Comparison of ENCODE assay signal across 11 cellular contexts in genomic region chr6:116695398-116695797, GRCh38. TPM values are rescaled to one million over a fixed set of nuclear protein-coding genes. Genes with fewer than 3 reads are reported as not detected.
A peak's percentile ranks its signal among the peaks of the same experiment; 100 is the strongest.
DNase-seq lines count a peak whose midpoint lies in the region; ATAC-seq and TF ChIP-seq lines count a peak whose summit lies in the region.
"Had no signal": no experiment of that assay in that cellular context is flagged by ENCODE, and none has a peak within 500 bp of the region (broad histone marks: within the 10 kb centered on the region; RNA-seq: fewer than 3 reads in every experiment).

No MANE protein-coding gene starts in this region.

- H3K4me3 ChIP-seq in colonic mucosa: no peak overlapping the region
- H3K4me3 ChIP-seq in lower leg skin (ENCODE audit: low read depth, poor library complexity, severe bottlenecking): no peak overlapping the region
- H3K4me3 ChIP-seq in dorsolateral prefrontal cortex: no peak overlapping the region

- ATAC-seq in GM19463 (IDR thresholded peaks at IDR 0.05; ENCODE audit: unreplicated experiment) (peak; percentile 87), HG03103 (IDR thresholded peaks at IDR 0.05; ENCODE audit: low read depth, unreplicated experiment) (peak; percentile 81)
- ATAC-seq in effector memory CD8-positive, alpha-beta T cell (replicated peaks): peak; percentile 97
- ATAC-seq: left cardiac atrium had no signal

- no peak for TF ChIP-seq POLR2A in lower leg skin (IDR thresholded peaks at IDR 0.05)

- in situ Hi-C loops in GM13977 (cut with MboI; ENCODE audit: low pct_unique_long_range_greater_than_20kb, low sequenced_read_pairs, unreplicated experiment): no loop called here

- TF ChIP-seq CTCF in GM13977 (IDR thresholded peaks at IDR 0.05; ENCODE audit: extremely low read depth, insufficient read depth, missing control alignments) (no peak), colonic mucosa (IDR thresholded peaks at IDR 0.05) (no peak), lower leg skin (IDR thresholded peaks at IDR 0.05) (no peak), dorsolateral prefrontal cortex (IDR thresholded peaks at IDR 0.05 in 54 of 56, conservative IDR thresholded peaks at IDR 0.05 in 2 of 56; ENCODE audit: low read depth in 1 of 56, partially characterized antibody in 56 of 56) (no peak)

- intact Hi-C loops in colonic mucosa (cut with DNase I) (no loop called here), lower leg skin (cut with DNase I; ENCODE audit: low total_unique reads) (no loop called here), dorsolateral prefrontal cortex (cut with DNase I) (no loop called here)

- H3K9ac ChIP-seq in colonic mucosa (ENCODE audit: low read depth in 2 of 2, low read length in 2 of 2): no peak overlapping the region

- peak overlapping the region; percentile 23 to 41 for H3K4me3 Mint-ChIP-seq in effector memory CD8-positive, alpha-beta T cell
- H3K4me3 Mint-ChIP-seq: T-cell had no signal

- H3K27ac Mint-ChIP-seq in effector memory CD8-positive, alpha-beta T cell: peak overlapping the region in 1 of 2 donors; percentile 49

- WGBS in lower leg skin, 2 donors: 87 to 93% methylated on average over 2 of the region's 2 CpGs

- peaks cover 36% of the 10 kb centered on the region for H3K36me3 Mint-ChIP-seq in effector memory CD8-positive, alpha-beta T cell (ENCODE audit: insufficient read depth)

- no peaks in the 10 kb centered on the region for H3K9me3 ChIP-seq in colonic mucosa

- peaks cover 7 to 39% of the 10 kb centered on the region in 2 donors for H3K4me1 Mint-ChIP-seq in effector memory CD8-positive, alpha-beta T cell (ENCODE audit: low read depth in 2 of 2)

- H3K36me3 ChIP-seq in colonic mucosa: no peaks in the 10 kb centered on the region

- no peaks in the 10 kb centered on the region for H3K4me1 ChIP-seq in colonic mucosa

- H3K9me3 Mint-ChIP-seq in effector memory CD8-positive, alpha-beta T cell: no peaks in the 10 kb centered on the region
- H3K9me3 Mint-ChIP-seq: T-cell had no signal

- H3K27me3 Mint-ChIP-seq in effector memory CD8-positive, alpha-beta T cell: no peaks in the 10 kb centered on the region
- H3K27me3 Mint-ChIP-seq: T-cell had no signal

- DNase-seq in GM13977 (ENCODE audit: low spot score): peak; percentile 43
- no peak for DNase-seq in effector memory CD8-positive, alpha-beta T cell
- DNase-seq in kidney tubule cell (ENCODE audit: low spot score): no peak
- DNase-seq in colonic mucosa: no peak
- DNase-seq in lower leg skin (ENCODE audit: low spot score in 2 of 2): no peak
- no peak for DNase-seq in dorsolateral prefrontal cortex
- DNase-seq: brain microvascular endothelial cell, left cardiac atrium, T-cell had no signal

- H3K27ac ChIP-seq in colonic mucosa: no peak overlapping the region
- H3K27ac ChIP-seq in dorsolateral prefrontal cortex: no peak overlapping the region
- H3K27ac ChIP-seq: brain microvascular endothelial cell had no signal

- no peaks in the 10 kb centered on the region for H3K27me3 ChIP-seq in colonic mucosa
- no peaks in the 10 kb centered on the region for H3K27me3 ChIP-seq in dorsolateral prefrontal cortex
- H3K27me3 ChIP-seq: brain microvascular endothelial cell had no signal

RNA-seq across cellular contexts. Expression of gene KPNA5, which starts 14.4 kb away (rescaled TPM):
- 1 to 10 TPM; 2.5 to 6.1 TPM for total RNA-seq in colonic mucosa
- 10 to 100 TPM in 1 of 4 donors, 1 to 10 TPM in 3; 6.3 to 22.2 (median 8.9) TPM for total RNA-seq in lower leg skin
- 10 to 100 TPM; 25.1 to 55.7 (median 40.1) TPM for total RNA-seq in dorsolateral prefrontal cortex

RNA-seq across cellular contexts. Expression of gene ZUP1, which starts 26.8 kb away (rescaled TPM):
- 10 to 100 TPM; 12.0 to 12.4 TPM for total RNA-seq in colonic mucosa
- 10 to 100 TPM in 2 of 4 donors, 1 to 10 TPM in 2; 5.8 to 10.5 (median 8.7) TPM for total RNA-seq in lower leg skin
- total RNA-seq in dorsolateral prefrontal cortex: 10 to 100 TPM in 119 of 120 experiments, 1 to 10 TPM in 1; 9.8 to 20.1 (median 14.5) TPM
